Comparison of ENCODE assay signal across 12 cellular contexts in genomic region chr15:57784081-57784488, GRCh38.
DNase-seq lines count a peak whose midpoint lies in the region; ATAC-seq and TF ChIP-seq lines count a peak whose summit lies in the region.
"Had no signal": no experiment of that assay in that cellular context is flagged by ENCODE, and none has a peak within 500 bp of the region (broad histone marks: within the 10 kb centered on the region; RNA-seq: fewer than 3 reads in every experiment).

No MANE protein-coding gene starts in this region.

- H3K4me3 ChIP-seq in GM23248, result peak overlapping the region; percentile 53
- peak overlapping the region; percentile 55 for H3K4me3 ChIP-seq in adipocyte (ENCODE audit: low read length)
- no peak overlapping the region for H3K4me3 ChIP-seq in smooth muscle cell

- DNase-seq in GM23248 (peak; percentile 91), adipocyte (ENCODE audit: low read depth) (peak; percentile 79), globus pallidus (ENCODE audit: low spot score) (peak; percentile 16), smooth muscle cell (lab: John Stamatoyannopoulos, UW; ENCODE audit: unreplicated experiment) (no peak)
- no peak for DNase-seq in naive thymus-derived CD8-positive, alpha-beta T cell
- DNase-seq: activated CD4-positive, CD25-positive, alpha-beta regulatory T cell; Calu3; cerebellar nuclear complex; hippocampal formation had no signal

- H3K27me3 ChIP-seq in GM23248 (replicated peaks; ENCODE audit: insufficient read depth), result no peaks in the 10 kb centered on the region
- H3K27me3 ChIP-seq in adipocyte (replicated peaks; ENCODE audit: control insufficient read depth, insufficient read depth, low read length), result no peaks in the 10 kb centered on the region
- no peaks in the 10 kb centered on the region for H3K27me3 ChIP-seq in smooth muscle cell (ENCODE audit: low read depth)

- in situ Hi-C loops in GM23248 (cut with MboI), result no loop called here

- H2AFZ ChIP-seq in GM23248 (peak overlapping the region; percentile 88), smooth muscle cell (ENCODE audit: low read depth) (peak overlapping the region; percentile 10)

- H3F3A ChIP-seq in GM23248 (ENCODE audit: insufficient read depth), result peaks cover 20% of the 10 kb centered on the region
- no peaks in the 10 kb centered on the region for H3F3A ChIP-seq in smooth muscle cell (ENCODE audit: low read depth)

- H3K4me1 Mint-ChIP-seq in naive thymus-derived CD8-positive, alpha-beta T cell, result peaks cover under 1 to 2% (median 1%) of the 10 kb centered on the region in 4 donors

- H3K9me3 ChIP-seq in GM23248 (ENCODE audit: low read depth) (no peaks in the 10 kb centered on the region), adipocyte (ENCODE audit: control insufficient read depth, low read length) (no peaks in the 10 kb centered on the region), smooth muscle cell (replicated peaks; ENCODE audit: low read depth) (no peaks in the 10 kb centered on the region)

- no peaks in the 10 kb centered on the region for H3K79me2 ChIP-seq in GM23248 (ENCODE audit: insufficient read depth)
- no peaks in the 10 kb centered on the region for H3K79me2 ChIP-seq in smooth muscle cell (ENCODE audit: low read depth)

- 2% methylated on average over 4 of the region's 4 CpGs for WGBS in GM23248 (ENCODE audit: low coverage in 1 of 2, low lambda C conversion rate in 2 of 2, missing lambda C conversion rate in 2 of 2), 2 experiments
- WGBS in smooth muscle cell (ENCODE audit: low lambda C conversion rate), result 89% methylated on average over 4 of the region's 4 CpGs

- H3K4me3 Mint-ChIP-seq in naive thymus-derived CD8-positive, alpha-beta T cell, result no peak overlapping the region

- no peaks in the 10 kb centered on the region for H4K20me1 ChIP-seq in GM23248 (ENCODE audit: insufficient read depth)
- no peaks in the 10 kb centered on the region for H4K20me1 ChIP-seq in smooth muscle cell (ENCODE audit: low read depth)

- POLR2A ChIA-PET in naive thymus-derived CD8-positive, alpha-beta T cell (lab: Charles Lee), result no interaction called here

- H3K36me3 Mint-ChIP-seq in naive thymus-derived CD8-positive, alpha-beta T cell, result peaks cover 0 to 1% (median 0%) of the 10 kb centered on the region in 3 donors

- no peak for TF ChIP-seq CTCF in smooth muscle cell (IDR thresholded peaks at IDR 0.05; ENCODE audit: borderline replicate concordance, insufficient read depth, poor library complexity, severe bottlenecking)

- no peaks in the 10 kb centered on the region for H3K9me2 ChIP-seq in GM23248 (ENCODE audit: insufficient read depth)

- ATAC-seq in GM19035 (IDR thresholded peaks at IDR 0.05; ENCODE audit: unreplicated experiment), result no peak
- no peak for ATAC-seq in GM21723 (IDR thresholded peaks at IDR 0.05; ENCODE audit: unreplicated experiment)
- ATAC-seq in naive thymus-derived CD8-positive, alpha-beta T cell, result no peak
- no peak for ATAC-seq in GM19397 (IDR thresholded peaks at IDR 0.05; ENCODE audit: unreplicated experiment)

- H3K27ac Mint-ChIP-seq in naive thymus-derived CD8-positive, alpha-beta T cell, result no peak overlapping the region

- H3K9ac ChIP-seq in GM23248, result peak overlapping the region; percentile 62
- H3K9ac ChIP-seq in adipocyte (ENCODE audit: low read length), result peak overlapping the region; percentile 59
- no peak overlapping the region for H3K9ac ChIP-seq in smooth muscle cell (ENCODE audit: low read depth)

- peak overlapping the region; percentile 63 for H3K4me2 ChIP-seq in GM23248 (ENCODE audit: unreplicated experiment)
- no peak overlapping the region for H3K4me2 ChIP-seq in smooth muscle cell

- H3K9me3 Mint-ChIP-seq in naive thymus-derived CD8-positive, alpha-beta T cell, result no peaks in the 10 kb centered on the region

- peaks cover 19% of the 10 kb centered on the region for H3K4me1 ChIP-seq in GM23248 (ENCODE audit: insufficient read depth)
- peaks cover 40% of the 10 kb centered on the region for H3K4me1 ChIP-seq in adipocyte (ENCODE audit: control insufficient read depth, insufficient read depth, low read length)
- H3K4me1 ChIP-seq in smooth muscle cell (ENCODE audit: low read depth), result no peaks in the 10 kb centered on the region

- H3K36me3 ChIP-seq in GM23248 (ENCODE audit: low read depth), result no peaks in the 10 kb centered on the region
- H3K36me3 ChIP-seq in adipocyte (ENCODE audit: control insufficient read depth, insufficient read depth, low read length, severe bottlenecking), result no peaks in the 10 kb centered on the region
- no peaks in the 10 kb centered on the region for H3K36me3 ChIP-seq in smooth muscle cell (ENCODE audit: low read depth)

- H3K27ac ChIP-seq in GM23248 (peak overlapping the region; percentile 78), smooth muscle cell (ENCODE audit: low read depth) (no peak overlapping the region)

- peaks cover 5 to 30% (median 15%) of the 10 kb centered on the region in 5 donors for H3K27me3 Mint-ChIP-seq in naive thymus-derived CD8-positive, alpha-beta T cell

Comparison
In these comparisons a context has a peak if more than half of its experiments do, and no peak if none do; other contexts are left out.
1. DNase-seq: peak in GM23248 (single experiment), adipocyte (single experiment) and globus pallidus (single experiment); none in smooth muscle cell (single experiment) and naive thymus-derived CD8-positive, alpha-beta T cell (0 of 10).